8 cellular contexts compared by ENCODE assay signal in genomic region chr19:55654833-55655647, GRCh38. TPM values are rescaled to one million over a fixed set of nuclear protein-coding genes. Genes with fewer than 3 reads are reported as not detected.
DNase-seq lines count a peak whose midpoint lies in the region; ATAC-seq and TF ChIP-seq lines count a peak whose summit lies in the region.

Gene U2AF2 (plus strand): TSS chr19:55655035. CDS start chr19:55655105, 70 bp downstream.

- H3K9me3 ChIP-seq in HUES48 (ENCODE audit: control insufficient read depth, insufficient read depth, low read length) (no peaks in the 10 kb centered on the region), OCI-LY3 (ENCODE audit: insufficient read depth, low read length) (no peaks in the 10 kb centered on the region), mucosa of rectum (ENCODE audit: control insufficient read depth in 2 of 2, low read length in 2 of 2) (no peaks in the 10 kb centered on the region)

- H3K9ac ChIP-seq in HUES48 (ENCODE audit: low read depth, low read length) (peak within 1 kb of the TSS; percentile 100), OCI-LY3 (ENCODE audit: low read length) (peak within 1 kb of the TSS; percentile 96), mucosa of rectum (ENCODE audit: low read depth in 1 of 2, low read length in 2 of 2) (peak within 1 kb of the TSS; percentile 96 to 99)

- H3K36me3 ChIP-seq in HUES48 (ENCODE audit: control insufficient read depth, insufficient read depth, low read length) (peaks cover 21% of the 10 kb centered on the region), OCI-LY3 (replicated peaks; ENCODE audit: low read depth, low read length) (peaks cover 41% of the 10 kb centered on the region), mucosa of rectum (ENCODE audit: control insufficient read depth in 2 of 2, insufficient read depth in 2 of 2, low read length in 2 of 2) (peaks cover 10 to 11% of the 10 kb centered on the region in 2 donors)

- no peak for TF ChIP-seq CTCF in OCI-LY3 (IDR thresholded peaks at IDR 0.05; ENCODE audit: low read depth, low read length)
- no peak for TF ChIP-seq CTCF in epithelial cell of proximal tubule (conservative IDR thresholded peaks at IDR 0.05; ENCODE audit: low read depth, low read length)

- H3K79me2 ChIP-seq in OCI-LY3 (ENCODE audit: low read length) = peaks cover 48% of the 10 kb centered on the region

- DNase-seq in D341Med (ENCODE audit: low spot score) (peak; percentile 96), activated T-cell treated with anti-CD3 and anti-CD28 coated beads for 4 hours (peak; percentile 95), epithelial cell of proximal tubule (ENCODE audit: low read depth) (no peak)
- peak; percentile 98 for DNase-seq in stimulated activated CD8-positive, alpha-beta memory T cell treated with anti-CD3 and anti-CD28 coated beads, Interleukin-4, amount 100 ng/mL, for 48 hours

- H3K4me1 ChIP-seq in HUES48 (ENCODE audit: control insufficient read depth, insufficient read depth, low read length) (peaks cover 21% of the 10 kb centered on the region), OCI-LY3 (ENCODE audit: low read length) (peaks cover 32% of the 10 kb centered on the region), mucosa of rectum (ENCODE audit: control insufficient read depth in 2 of 2, insufficient read depth in 2 of 2, low read length in 2 of 2) (peaks cover 26 to 30% of the 10 kb centered on the region in 2 donors)

- no peaks in the 10 kb centered on the region for H3K27me3 ChIP-seq in HUES48 (ENCODE audit: control insufficient read depth, insufficient read depth, low read length)
- no peaks in the 10 kb centered on the region for H3K27me3 ChIP-seq in OCI-LY3 (ENCODE audit: low read depth, low read length)
- H3K27me3 ChIP-seq in mucosa of rectum (ENCODE audit: control insufficient read depth in 2 of 2, insufficient read depth in 2 of 2, low read length in 2 of 2) = no peaks in the 10 kb centered on the region

- ATAC-seq in GM21390 (IDR thresholded peaks at IDR 0.05; ENCODE audit: unreplicated experiment) = peak; percentile 35

- peak within 1 kb of the TSS; percentile 98 for H3K4me2 ChIP-seq in OCI-LY3 (ENCODE audit: low read length)

- peaks cover 37% of the 10 kb centered on the region for H4K20me1 ChIP-seq in OCI-LY3 (ENCODE audit: insufficient read depth, low read length)

- H3K27ac ChIP-seq in HUES48 (ENCODE audit: low read depth, low read length) (peak within 1 kb of the TSS; percentile 100), OCI-LY3 (ENCODE audit: low read length) (peak within 1 kb of the TSS; percentile 90), mucosa of rectum (ENCODE audit: low read depth in 2 of 2, low read length in 2 of 2) (peak within 1 kb of the TSS; percentile 98 to 99)

- peak within 1 kb of the TSS; percentile 54; the same call in 1 of the 2 replicates for H2AFZ ChIP-seq in OCI-LY3 (ENCODE audit: low read depth, low read length)

- H3K4me3 ChIP-seq in HUES48 (ENCODE audit: low read depth, low read length) (peak within 1 kb of the TSS; percentile 100), OCI-LY3 (ENCODE audit: low read length) (peak within 1 kb of the TSS; percentile 88), epithelial cell of proximal tubule (ENCODE audit: low read depth, low read length) (peak within 1 kb of the TSS; percentile 87), mucosa of rectum (ENCODE audit: low read length in 2 of 2) (peak within 1 kb of the TSS; percentile 85 to 94)

RNA-seq across cellular contexts. Expression of gene U2AF2, which starts in this region (rescaled TPM):
- 142 and 205 TPM in 2 replicates for total RNA-seq in epithelial cell of proximal tubule
